Comparison of ENCODE assay signal across 1 cellular context in the genomic region with DNA sequence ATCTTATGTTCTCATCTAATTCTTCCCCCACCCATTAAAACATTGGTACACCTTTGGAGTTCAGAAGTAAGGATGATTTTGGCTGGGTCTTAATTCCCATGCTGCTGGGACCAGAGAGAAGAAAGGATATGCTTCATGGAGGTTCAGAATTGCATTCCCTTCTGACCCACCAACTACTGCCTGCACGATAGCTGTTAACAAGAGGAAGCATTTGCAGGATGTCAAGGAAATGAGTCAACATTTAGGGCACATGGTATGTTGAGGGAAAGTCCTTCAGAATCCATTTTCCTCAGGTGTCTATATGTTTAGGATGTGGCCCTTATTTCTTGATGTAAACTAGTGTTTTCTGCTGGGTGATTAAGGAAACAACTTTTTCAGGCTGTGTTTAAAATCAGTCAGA.
TF ChIP-seq lines count a peak whose summit lies in the region.

No MANE protein-coding gene starts in this region.

TF ChIP-seq in SK-N-SH treated with all-trans-retinoic acid at 6 μM for 48 hours, 23 proteins besides CTCF, POLR2A, EP300 and RAD21 (continued from another document):
- TF ChIP-seq ZFP3 (CRISPR knock-in tag; IDR thresholded peaks at IDR 0.05) (no peak), TCF4 (CRISPR knock-in tag; IDR thresholded peaks at IDR 0.05; ENCODE audit: borderline replicate concordance) (no peak), SNAI2 (CRISPR knock-in tag; IDR thresholded peaks at IDR 0.05) (no peak)
TF ChIP-seq in SK-N-SH treated with all-trans-retinoic acid at 6 μM for 48 hours: peak in this region for 0.
